ENCODE assay signal across 10 cellular contexts in genomic region chr14:35285991-35286564, GRCh38. TPM values are rescaled to one million over a fixed set of nuclear protein-coding genes. Genes with fewer than 3 reads are reported as not detected.
DNase-seq lines count a peak whose midpoint lies in the region; ATAC-seq and TF ChIP-seq lines count a peak whose summit lies in the region.
"Had no signal": no experiment of that assay in that cellular context is flagged by ENCODE, and none has a peak within 500 bp of the region (broad histone marks: within the 10 kb centered on the region; RNA-seq: fewer than 3 reads in every experiment).

No MANE protein-coding gene starts in this region.

- H3K9me3 ChIP-seq in mucosa of descending colon, result no peaks in the 10 kb centered on the region

- no peaks in the 10 kb centered on the region for H3K4me1 ChIP-seq in mucosa of descending colon (ENCODE audit: low read depth)

- DNase-seq in NAMALWA (ENCODE audit: low spot score) (peak; percentile 38), mucosa of descending colon (no peak), COLO668 (lab: John Stamatoyannopoulos, UW; ENCODE audit: unreplicated experiment) (no peak), GOT3 (lab: John Stamatoyannopoulos, UW) (no peak), left lobe of liver (ENCODE audit: low spot score) (no peak)
- DNase-seq: activated CD4-positive, CD25-positive, alpha-beta regulatory T cell treated with anti-CD3 and anti-CD28 coated beads, Interleukin-2, amount 50 U/mL, for 72 hours; midbrain; NCI-H1417 had no signal

- peak; percentile 7 for ATAC-seq in GM18909 (IDR thresholded peaks at IDR 0.05; ENCODE audit: poor library complexity, unreplicated experiment)
- ATAC-seq in HG02623 (IDR thresholded peaks at IDR 0.05; ENCODE audit: unreplicated experiment), result peak; percentile 20
- peak; percentile 8 for ATAC-seq in mucosa of descending colon
- ATAC-seq in left lobe of liver, result no peak

- TF ChIP-seq CTCF in mucosa of descending colon (IDR thresholded peaks at IDR 0.05), result no peak

- intact Hi-C loops in mucosa of descending colon (cut with DNase I, micrococcal nuclease), result loop anchor here in 1 of 2 donors (10.0 kb wide), 1 partner anchor 119 kb away; the partner anchor contains the start of gene NFKBIA

- H3K36me3 ChIP-seq in mucosa of descending colon (ENCODE audit: low read depth), result no peaks in the 10 kb centered on the region

- no peak overlapping the region for H3K4me3 ChIP-seq in mucosa of descending colon

RNA-seq across cellular contexts. Expression of gene PSMA6, which starts 6.1 kb away (rescaled TPM):
- total RNA-seq in mucosa of descending colon (100 to 1,000 TPM; 130 to 183 (median 159) TPM), left lobe of liver (72.0 TPM)
